18 cellular contexts compared by ENCODE assay signal in the genomic region with DNA sequence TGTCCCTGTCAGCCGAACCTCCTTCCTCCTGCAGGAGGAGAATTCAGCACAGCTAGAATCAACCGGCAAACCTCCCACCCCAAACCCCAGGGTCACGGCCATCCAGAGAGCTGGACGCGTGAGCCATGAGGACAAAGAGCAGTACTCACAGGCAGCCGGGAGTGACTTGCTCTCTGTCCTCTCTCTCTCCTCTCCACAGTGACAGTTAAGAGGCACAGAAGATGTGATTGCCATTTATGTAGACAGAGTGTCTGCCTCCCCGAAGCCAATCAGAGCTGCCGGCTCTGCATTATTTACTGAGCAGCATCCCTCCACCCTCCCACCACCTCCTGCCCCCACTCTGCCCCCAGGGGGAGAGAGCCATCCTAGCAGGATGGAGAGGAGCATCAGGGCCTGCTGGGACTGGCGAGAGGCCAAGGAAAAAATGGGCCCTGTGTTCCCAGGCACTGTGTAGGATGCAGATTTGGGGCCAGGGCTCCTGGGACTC. TPM values are rescaled to one million over a fixed set of nuclear protein-coding genes. Genes with fewer than 3 reads are reported as not detected.
A peak's percentile ranks its signal among the peaks of the same experiment; 100 is the strongest.
DNase-seq lines count a peak whose midpoint lies in the region; ATAC-seq and TF ChIP-seq lines count a peak whose summit lies in the region.
"Had no signal": no experiment of that assay in that cellular context is flagged by ENCODE, and none has a peak within 500 bp of the region (broad histone marks: within the 10 kb centered on the region; RNA-seq: fewer than 3 reads in every experiment).

No MANE protein-coding gene starts in this region.

- H3K9me3 ChIP-seq in tibial artery, result no peaks in the 10 kb centered on the region
- H3K9me3 ChIP-seq: upper lobe of right lung had no signal

- H3K9me3 Mint-ChIP-seq in stimulated activated naive CD8-positive, alpha-beta T cell treated with anti-CD3 and anti-CD28 coated beads, Interleukin-15, amount 100 ng/mL, for 72 hours, result no peaks in the 10 kb centered on the region
- H3K9me3 Mint-ChIP-seq in activated T-cell treated with anti-CD3 and anti-CD28 coated beads, Interleukin-2, amount 50 U/mL, for 72 hours, result no peaks in the 10 kb centered on the region
- H3K9me3 Mint-ChIP-seq: activated T-helper 17 cell treated with anti-CD3 and anti-CD28 coated beads, Interleukin-2, amount 50 U/mL, for 72 hours; naive B cell had no signal

- ATAC-seq in stimulated activated naive CD8-positive, alpha-beta T cell treated with anti-CD3 and anti-CD28 coated beads, Interleukin-15, amount 100 ng/mL, for 72 hours, result peak; percentile 13
- ATAC-seq in stimulated activated naive CD8-positive, alpha-beta T cell treated with anti-CD3 and anti-CD28 coated beads, Interleukin-15, Interleukin-2, amounts not matched to agents 100 U/mL and 50 U/mL, for 24 hours, result no peak
- no peak for ATAC-seq in activated T-cell treated with anti-CD3 and anti-CD28 coated beads, Interleukin-2, amount 50 U/mL, for 72 hours (replicated peaks in 1 of 2)
- ATAC-seq in HG02840 (IDR thresholded peaks at IDR 0.05; ENCODE audit: low FRiP score, unreplicated experiment), result no peak
- ATAC-seq: activated T-helper 17 cell treated with anti-CD3 and anti-CD28 coated beads, Interleukin-2, amount 50 U/mL, for 72 hours; upper lobe of right lung had no signal

- no peaks in the 10 kb centered on the region for H3K36me3 ChIP-seq in tibial artery
- H3K36me3 ChIP-seq: upper lobe of right lung had no signal

- DNase-seq in stimulated activated naive CD8-positive, alpha-beta T cell treated with anti-CD3 and anti-CD28 coated beads, Interleukin-15, amount 100 ng/mL, for 72 hours, result no peak
- no peak for DNase-seq in stimulated activated naive CD8-positive, alpha-beta T cell treated with anti-CD3 and anti-CD28 coated beads, Interleukin-15, Interleukin-2, amounts not matched to agents 100 U/mL and 50 U/mL, for 24 hours
- DNase-seq in NCI-H748 treated with DMSO at 0.1 percent for 48 hours (lab: John Stamatoyannopoulos, UW) (peak; percentile 83), iPS-NIHi7 (ENCODE audit: extremely low spot score) (peak; percentile 23), CD1c-positive myeloid dendritic cell (ENCODE audit: extremely low spot score) (no peak), tibial artery (no peak)
- no peak for DNase-seq in activated T-cell treated with anti-CD3 and anti-CD28 coated beads, Interleukin-2, amount 50 U/mL, for 72 hours
- DNase-seq: activated CD4-positive, alpha-beta T cell treated with anti-CD3 and anti-CD28 coated beads for 4 hours; DND-41; naive B cell; SW 1271; upper lobe of right lung had no signal

- no peak overlapping the region for H3K27ac Mint-ChIP-seq in stimulated activated naive CD8-positive, alpha-beta T cell treated with anti-CD3 and anti-CD28 coated beads, Interleukin-15, amount 100 ng/mL, for 72 hours
- H3K27ac Mint-ChIP-seq in activated T-cell treated with anti-CD3 and anti-CD28 coated beads, Interleukin-2, amount 50 U/mL, for 72 hours, result no peak overlapping the region
- H3K27ac Mint-ChIP-seq: activated T-helper 17 cell treated with anti-CD3 and anti-CD28 coated beads, Interleukin-2, amount 50 U/mL, for 72 hours; naive B cell had no signal

- no peaks in the 10 kb centered on the region for H3K36me3 Mint-ChIP-seq in activated T-cell treated with anti-CD3 and anti-CD28 coated beads, Interleukin-2, amount 50 U/mL, for 72 hours (ENCODE audit: insufficient read depth in 2 of 2)
- H3K36me3 Mint-ChIP-seq: naive B cell had no signal

- H3K27me3 ChIP-seq in tibial artery, result peaks cover 0 to 28% of the 10 kb centered on the region in 2 donors
- H3K27me3 ChIP-seq: upper lobe of right lung had no signal

- H3K4me1 ChIP-seq in tibial artery, result no peaks in the 10 kb centered on the region

- peaks cover 69% of the 10 kb centered on the region for H3K27me3 Mint-ChIP-seq in stimulated activated naive CD8-positive, alpha-beta T cell treated with anti-CD3 and anti-CD28 coated beads, Interleukin-15, amount 100 ng/mL, for 72 hours
- peaks cover 55% of the 10 kb centered on the region for H3K27me3 Mint-ChIP-seq in activated T-cell treated with anti-CD3 and anti-CD28 coated beads, Interleukin-2, amount 50 U/mL, for 72 hours (ENCODE audit: low read depth)

- intact Hi-C loops in tibial artery (cut with DNase I; ENCODE audit: low total_unique reads), result no loop called here

- H3K4me3 ChIP-seq in tibial artery, result no peak overlapping the region
- H3K4me3 ChIP-seq: smooth muscle cell, upper lobe of right lung had no signal

- H3K4me3 Mint-ChIP-seq in stimulated activated naive CD8-positive, alpha-beta T cell treated with anti-CD3 and anti-CD28 coated beads, Interleukin-15, amount 100 ng/mL, for 72 hours, result no peak overlapping the region
- H3K4me3 Mint-ChIP-seq in activated T-cell treated with anti-CD3 and anti-CD28 coated beads, Interleukin-2, amount 50 U/mL, for 72 hours, result no peak overlapping the region
- H3K4me3 Mint-ChIP-seq: activated T-helper 17 cell treated with anti-CD3 and anti-CD28 coated beads, Interleukin-2, amount 50 U/mL, for 72 hours; naive B cell had no signal

- H3K4me1 Mint-ChIP-seq in stimulated activated naive CD8-positive, alpha-beta T cell treated with anti-CD3 and anti-CD28 coated beads, Interleukin-15, amount 100 ng/mL, for 72 hours, result no peaks in the 10 kb centered on the region
- no peaks in the 10 kb centered on the region for H3K4me1 Mint-ChIP-seq in activated T-cell treated with anti-CD3 and anti-CD28 coated beads, Interleukin-2, amount 50 U/mL, for 72 hours (ENCODE audit: low read depth)
- H3K4me1 Mint-ChIP-seq: activated T-helper 17 cell treated with anti-CD3 and anti-CD28 coated beads, Interleukin-2, amount 50 U/mL, for 72 hours had no signal

- H3K27ac ChIP-seq in tibial artery, result no peak overlapping the region
- H3K27ac ChIP-seq: upper lobe of right lung had no signal

- no peak for TF ChIP-seq CTCF in tibial artery (IDR thresholded peaks at IDR 0.05)

RNA-seq across cellular contexts. Expression of a gene that starts 4.3 kb away (rescaled TPM):
- total RNA-seq in activated T-cell treated with anti-CD3 and anti-CD28 coated beads, Interleukin-2, amount 50 U/mL, for 72 hours, result not detected
- total RNA-seq: A673; activated T-helper 17 cell treated with anti-CD3 and anti-CD28 coated beads, Interleukin-2, amount 50 U/mL, for 72 hours; astrocyte; fibroblast of villous mesenchyme; smooth muscle cell had no signal

Comparison
In these comparisons a context has a peak if more than half of its experiments do, and no peak if none do; other contexts are left out.
1. DNase-seq: peak in NCI-H748 treated with DMSO at 0.1 percent for 48 hours (single experiment) and iPS-NIHi7 (single experiment); none in stimulated activated naive CD8-positive, alpha-beta T cell treated with anti-CD3 and anti-CD28 coated beads, Interleukin-15, amount 100 ng/mL, for 72 hours (0 of 2), stimulated activated naive CD8-positive, alpha-beta T cell treated with anti-CD3 and anti-CD28 coated beads, Interleukin-15, Interleukin-2, amounts not matched to agents 100 U/mL and 50 U/mL, for 24 hours (single experiment), activated T-cell treated with anti-CD3 and anti-CD28 coated beads, Interleukin-2, amount 50 U/mL, for 72 hours (0 of 2), CD1c-positive myeloid dendritic cell (single experiment) and tibial artery (0 of 2).